ENCODE assay signal across 14 cellular contexts in the genomic region with DNA sequence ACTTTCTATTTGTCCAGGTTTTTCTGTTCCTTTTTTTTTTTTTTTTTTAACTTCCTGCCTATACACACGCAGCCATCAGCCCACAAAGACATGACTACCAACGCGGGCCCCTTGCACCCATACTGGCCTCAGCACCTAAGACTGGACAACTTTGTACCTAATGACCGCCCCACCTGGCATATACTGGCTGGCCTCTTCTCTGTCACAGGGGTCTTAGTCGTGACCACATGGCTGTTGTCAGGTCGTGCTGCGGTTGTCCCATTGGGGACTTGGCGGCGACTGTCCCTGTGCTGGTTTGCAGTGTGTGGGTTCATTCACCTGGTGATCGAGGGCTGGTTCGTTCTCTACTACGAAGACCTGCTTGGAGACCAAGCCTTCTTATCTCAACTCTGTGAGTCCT. TPM values are rescaled to one million over a fixed set of nuclear protein-coding genes. Genes with fewer than 3 reads are reported as not detected.
A peak's percentile ranks its signal among the peaks of the same experiment; 100 is the strongest.
DNase-seq lines count a peak whose midpoint lies in the region; ATAC-seq and TF ChIP-seq lines count a peak whose summit lies in the region.
"Had no signal": no experiment of that assay in that cellular context is flagged by ENCODE, and none has a peak within 500 bp of the region (broad histone marks: within the 10 kb centered on the region; RNA-seq: fewer than 3 reads in every experiment).

No MANE protein-coding gene starts in this region.

- peak overlapping the region; percentile 92 for H3K4me3 Mint-ChIP-seq in activated naive CD4-positive, alpha-beta T cell treated with anti-CD3 and anti-CD28 coated beads, Interleukin-2, amount 10 ng/mL, durations not matched to agents 7 days and 5 days
- H3K4me3 Mint-ChIP-seq in effector memory CD8-positive, alpha-beta T cell, result peak overlapping the region; percentile 43 to 85
- peak overlapping the region; percentile 47 for H3K4me3 Mint-ChIP-seq in stimulated activated memory B cell treated with anti-CD40 and anti-IgM and Interleukin-4, amounts not matched to agents 10 μg/mL and 1 μg/mL and 100 μg/mL, for 72 hours

- no peak overlapping the region for H3K4me2 ChIP-seq in SK-N-SH

- no peak for DNase-seq in activated naive CD4-positive, alpha-beta T cell treated with anti-CD3 and anti-CD28 coated beads, Interleukin-2, amount 10 ng/mL, durations not matched to agents 7 days and 5 days
- no peak for DNase-seq in activated naive CD4-positive, alpha-beta T cell treated with anti-CD3 and anti-CD28 coated beads, Interleukin-2, amount 50 U/mL, for 16 hours
- DNase-seq in RWPE1 (ENCODE audit: low spot score) (no peak), GM10266 (ENCODE audit: extremely low spot score) (no peak), SK-N-SH (no peak), caudate nucleus (lab: John Stamatoyannopoulos, UW) (no peak)
- no peak for DNase-seq in effector memory CD8-positive, alpha-beta T cell
- DNase-seq: EL, gastrocnemius medialis, H7, NCI-H1436, NCI-H524, right cardiac atrium had no signal

- H3K36me3 Mint-ChIP-seq in activated naive CD4-positive, alpha-beta T cell treated with anti-CD3 and anti-CD28 coated beads, Interleukin-2, amount 10 ng/mL, durations not matched to agents 7 days and 5 days, result peaks cover 36% of the 10 kb centered on the region
- H3K36me3 Mint-ChIP-seq in effector memory CD8-positive, alpha-beta T cell (ENCODE audit: insufficient read depth), result peaks cover 45% of the 10 kb centered on the region
- peaks cover 18% of the 10 kb centered on the region for H3K36me3 Mint-ChIP-seq in stimulated activated memory B cell treated with anti-CD40 and anti-IgM and Interleukin-4, amounts not matched to agents 10 μg/mL and 1 μg/mL and 100 μg/mL, for 72 hours

- no peaks in the 10 kb centered on the region for H4K20me1 ChIP-seq in SK-N-SH (ENCODE audit: insufficient read depth)

- H3K9me3 Mint-ChIP-seq in activated naive CD4-positive, alpha-beta T cell treated with anti-CD3 and anti-CD28 coated beads, Interleukin-2, amount 10 ng/mL, durations not matched to agents 7 days and 5 days, result no peaks in the 10 kb centered on the region
- H3K9me3 Mint-ChIP-seq in effector memory CD8-positive, alpha-beta T cell, result no peaks in the 10 kb centered on the region
- H3K9me3 Mint-ChIP-seq in stimulated activated memory B cell treated with anti-CD40 and anti-IgM and Interleukin-4, amounts not matched to agents 10 μg/mL and 1 μg/mL and 100 μg/mL, for 72 hours, result no peaks in the 10 kb centered on the region

- no peaks in the 10 kb centered on the region for H3K9me2 ChIP-seq in SK-N-SH

- H3K27me3 ChIP-seq in SK-N-SH (ENCODE audit: insufficient read depth), result no peaks in the 10 kb centered on the region; the same call in 1 of the 2 replicates
- H3K27me3 ChIP-seq: gastrocnemius medialis had no signal

- H3K9me3 ChIP-seq in SK-N-SH, result no peaks in the 10 kb centered on the region
- H3K9me3 ChIP-seq: gastrocnemius medialis had no signal

- H3K36me3 ChIP-seq in SK-N-SH (replicated peaks in 1 of 2; ENCODE audit: control insufficient read depth in 1 of 2, insufficient read depth in 2 of 2, low read length in 1 of 2), result no peaks in the 10 kb centered on the region
- H3K36me3 ChIP-seq: gastrocnemius medialis had no signal

- H2AFZ ChIP-seq in SK-N-SH (ENCODE audit: low read depth), result no peak overlapping the region

- peak overlapping the region; percentile 84 for H3K27ac ChIP-seq in RWPE1
- no peak overlapping the region for H3K27ac ChIP-seq in SK-N-SH (ENCODE audit: low read depth in 2 of 2, low read length in 1 of 2)
- no peak overlapping the region for H3K27ac ChIP-seq in caudate nucleus (ENCODE audit: low read depth, low read length)
- H3K27ac ChIP-seq: gastrocnemius medialis had no signal

- 49% methylated on average over 8 of the region's 12 CpGs for WGBS in SK-N-SH (ENCODE audit: low lambda C conversion rate)

- no peak overlapping the region for H3K4me3 ChIP-seq in SK-N-SH (ENCODE audit: low read depth in 2 of 2, low read length in 1 of 2)
- H3K4me3 ChIP-seq: gastrocnemius medialis had no signal

- TF ChIP-seq EP300 in SK-N-SH (IDR thresholded peaks at IDR 0.05; ENCODE audit: borderline replicate concordance in 1 of 2, low read depth in 1 of 2, low read length in 1 of 2), result no peak

- TF ChIP-seq CTCF in RWPE1 (conservative IDR thresholded peaks at IDR 0.05; ENCODE audit: low read depth) (no peak), GM10266 (IDR thresholded peaks at IDR 0.05; ENCODE audit: control insufficient read depth, insufficient read depth, low read depth, missing control alignments) (no peak), SK-N-SH (IDR thresholded peaks at IDR 0.05) (no peak)

- peaks cover 54% of the 10 kb centered on the region for H3K4me1 Mint-ChIP-seq in activated naive CD4-positive, alpha-beta T cell treated with anti-CD3 and anti-CD28 coated beads, Interleukin-2, amount 10 ng/mL, durations not matched to agents 7 days and 5 days
- peaks cover 15 to 32% of the 10 kb centered on the region in 2 donors for H3K4me1 Mint-ChIP-seq in effector memory CD8-positive, alpha-beta T cell (ENCODE audit: low read depth in 2 of 2)
- peaks cover 23% of the 10 kb centered on the region for H3K4me1 Mint-ChIP-seq in stimulated activated memory B cell treated with anti-CD40 and anti-IgM and Interleukin-4, amounts not matched to agents 10 μg/mL and 1 μg/mL and 100 μg/mL, for 72 hours

- peaks cover 10% of the 10 kb centered on the region; the same call in 1 of the 2 replicates for H3K79me2 ChIP-seq in SK-N-SH (ENCODE audit: insufficient read depth)

- CTCF ChIA-PET in activated naive CD4-positive, alpha-beta T cell treated with anti-CD3 and anti-CD28 coated beads, Interleukin-2, amount 10 ng/mL, durations not matched to agents 7 days and 5 days (lab: Charles Lee), result no interaction called here
- CTCF ChIA-PET in RWPE1 (lab: Yijun Ruan, JAX) (no interaction called here), SK-N-SH (lab: Yijun Ruan, JAX) (no interaction called here)

- no peaks in the 10 kb centered on the region for H3K27me3 Mint-ChIP-seq in activated naive CD4-positive, alpha-beta T cell treated with anti-CD3 and anti-CD28 coated beads, Interleukin-2, amount 10 ng/mL, durations not matched to agents 7 days and 5 days
- no peaks in the 10 kb centered on the region for H3K27me3 Mint-ChIP-seq in effector memory CD8-positive, alpha-beta T cell
- H3K27me3 Mint-ChIP-seq in stimulated activated memory B cell treated with anti-CD40 and anti-IgM and Interleukin-4, amounts not matched to agents 10 μg/mL and 1 μg/mL and 100 μg/mL, for 72 hours, result no peaks in the 10 kb centered on the region

- H3K27ac Mint-ChIP-seq in activated naive CD4-positive, alpha-beta T cell treated with anti-CD3 and anti-CD28 coated beads, Interleukin-2, amount 10 ng/mL, durations not matched to agents 7 days and 5 days, result peak overlapping the region; percentile 79
- H3K27ac Mint-ChIP-seq in effector memory CD8-positive, alpha-beta T cell, result no peak overlapping the region
- H3K27ac Mint-ChIP-seq in stimulated activated memory B cell treated with anti-CD40 and anti-IgM and Interleukin-4, amounts not matched to agents 10 μg/mL and 1 μg/mL and 100 μg/mL, for 72 hours, result no peak overlapping the region

- no peak for TF ChIP-seq RAD21 in SK-N-SH (IDR thresholded peaks at IDR 0.05; ENCODE audit: low read length)

- peaks cover 0 to 3% of the 10 kb centered on the region in 2 experiments; a peak in 1 of 4 replicates for H3K4me1 ChIP-seq in SK-N-SH (ENCODE audit: control insufficient read depth in 1 of 2, insufficient read depth in 2 of 2, low read depth in 1 of 2, low read length in 1 of 2)

- H3F3A ChIP-seq in SK-N-SH (replicated peaks; ENCODE audit: insufficient read depth), result no peaks in the 10 kb centered on the region

- POLR2A ChIA-PET in RWPE1 (lab: Yijun Ruan, JAX; ENCODE audit: low non-redundant PET), result no interaction called here
- POLR2A ChIA-PET in SK-N-SH (lab: Yijun Ruan, JAX), result no interaction called here

- no peak overlapping the region for H3K9ac ChIP-seq in SK-N-SH

- ATAC-seq in effector memory CD8-positive, alpha-beta T cell (replicated peaks), result no peak
- no peak for ATAC-seq in stimulated activated memory B cell treated with anti-CD40 and anti-IgM and Interleukin-4, amounts not matched to agents 10 μg/mL and 1 μg/mL and 100 μg/mL, for 72 hours
- ATAC-seq: gastrocnemius medialis, right cardiac atrium had no signal

TF ChIP-seq in SK-N-SH, 30 proteins besides CTCF, POLR2A, EP300 and RAD21:
- TF ChIP-seq RXRA (IDR thresholded peaks at IDR 0.05; ENCODE audit: borderline replicate concordance, low read depth), result no peak
- TF ChIP-seq NFIC (IDR thresholded peaks at IDR 0.05; ENCODE audit: borderline replicate concordance), result no peak
- no peak for TF ChIP-seq TEAD4 (IDR thresholded peaks at IDR 0.05; ENCODE audit: borderline replicate concordance, insufficient read depth)
- TF ChIP-seq FOXM1 (IDR thresholded peaks at IDR 0.05; ENCODE audit: low read depth), result no peak
- TF ChIP-seq ELF1 (IDR thresholded peaks at IDR 0.05), result no peak
- no peak for TF ChIP-seq RFX5 (IDR thresholded peaks at IDR 0.05; ENCODE audit: low read length)
- TF ChIP-seq YY1 (IDR thresholded peaks at IDR 0.05; ENCODE audit: low read depth), result no peak

RNA-seq across cellular contexts. Expression of gene EBP, which starts 2.1 kb away (rescaled TPM):
- 28.9 and 30.2 TPM in 2 replicates for polyA plus RNA-seq in SK-N-SH (2012; rRNA removed)
- 13.0 and 21.4 TPM in 2 replicates for polyA plus RNA-seq in SK-N-SH (2012; cell fraction: cytosol; rRNA removed)
- 30.5 and 35.9 TPM in 2 replicates for polyA plus RNA-seq in SK-N-SH (2012; cell fraction: nucleus; rRNA removed)

RNA-seq across cellular contexts. Expression of gene PORCN, which starts 14.9 kb away (rescaled TPM):
- 10.6 and 11.0 TPM in 2 replicates for polyA plus RNA-seq in SK-N-SH (2012; rRNA removed)
- polyA plus RNA-seq in SK-N-SH (2012; cell fraction: cytosol; rRNA removed), result 4.7 and 7.9 TPM in 2 replicates
- polyA plus RNA-seq in SK-N-SH (2012; cell fraction: nucleus; rRNA removed), result 15.1 and 17.2 TPM in 2 replicates

RNA-seq across cellular contexts. Expression of gene TBC1D25, which starts 15.8 kb away (rescaled TPM):
- 11.8 and 18.4 TPM in 2 replicates for polyA plus RNA-seq in SK-N-SH (2012; rRNA removed)
- polyA plus RNA-seq in SK-N-SH (2012; cell fraction: cytosol; rRNA removed), result 8.1 and 12.3 TPM in 2 replicates
- 17.5 and 23.2 TPM in 2 replicates for polyA plus RNA-seq in SK-N-SH (2012; cell fraction: nucleus; rRNA removed)

RNA-seq across cellular contexts. Expression of gene FTSJ1, which starts 47.7 kb away (rescaled TPM):
- 31.5 and 34.1 TPM in 2 replicates for polyA plus RNA-seq in SK-N-SH (2012; rRNA removed)
- polyA plus RNA-seq in SK-N-SH (2012; cell fraction: cytosol; rRNA removed), result 18.6 and 27.1 TPM in 2 replicates
- polyA plus RNA-seq in SK-N-SH (2012; cell fraction: nucleus; rRNA removed), result 59.8 and 65.3 TPM in 2 replicates

RNA-seq across cellular contexts. Expression of gene RBM3, which starts 50.6 kb away (rescaled TPM):
- polyA plus RNA-seq in SK-N-SH (2012; rRNA removed), result 183 and 222 TPM in 2 replicates
- 199 and 242 TPM in 2 replicates for polyA plus RNA-seq in SK-N-SH (2012; cell fraction: cytosol; rRNA removed)
- polyA plus RNA-seq in SK-N-SH (2012; cell fraction: nucleus; rRNA removed), result 192 and 277 TPM in 2 replicates
